ENCODE assay signal across 1 cellular context in the genomic region with DNA sequence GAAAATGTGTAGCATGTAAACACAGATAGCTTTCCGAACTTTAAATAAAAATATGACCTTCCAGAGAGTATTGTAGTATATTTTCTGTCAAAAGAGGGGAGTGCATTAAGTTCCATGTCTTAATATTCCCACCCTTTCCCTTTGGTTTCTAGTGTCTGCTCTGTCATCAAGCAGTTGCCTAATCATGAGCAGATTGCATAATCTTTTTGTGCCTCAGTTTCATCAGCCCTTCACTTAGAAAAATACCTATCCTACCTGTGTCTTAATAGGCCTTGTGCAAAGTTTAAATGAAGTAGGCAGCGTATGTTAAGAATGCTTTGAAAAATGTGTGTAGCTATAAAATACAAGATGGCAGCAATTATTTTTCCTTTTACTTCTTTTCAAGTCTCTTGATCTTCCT.
TF ChIP-seq lines count a peak whose summit lies in the region.

No MANE protein-coding gene starts in this region.

TF ChIP-seq in Ishikawa, 13 proteins besides CTCF, POLR2A, EP300 and RAD21 (continued from another document):
- TF ChIP-seq CEBPB (IDR thresholded peaks at IDR 0.05), result peak; percentile 59; the same call in 1 of the 2 replicates
